Comparison of ENCODE assay signal across 1 cellular context in genomic region chr3:74124716-74125115, GRCh38.
TF ChIP-seq lines count a peak whose summit lies in the region.

No MANE protein-coding gene starts in this region.

TF ChIP-seq in H1, 55 proteins besides CTCF, POLR2A, EP300 and RAD21 (continued from another document):
- TF ChIP-seq CHD7 (IDR thresholded peaks at IDR 0.05; ENCODE audit: insufficient replicate concordance, low read length) (no peak), CEBPB (IDR thresholded peaks at IDR 0.05; ENCODE audit: low read depth, low read length) (no peak), SUZ12 (IDR thresholded peaks at IDR 0.05; ENCODE audit: low read length) (no peak), MAX (IDR thresholded peaks at IDR 0.05) (no peak), USF2 (IDR thresholded peaks at IDR 0.05; ENCODE audit: low read length) (no peak), ASH2L (IDR thresholded peaks at IDR 0.05; ENCODE audit: low read length) (no peak), SIRT6 (IDR thresholded peaks at IDR 0.05; ENCODE audit: low read length) (no peak), BCL11A (IDR thresholded peaks at IDR 0.05; ENCODE audit: low read depth in 2 of 2, low read length in 2 of 2) (no peak), YY1 (IDR thresholded peaks at IDR 0.05; ENCODE audit: low read depth, low read length) (no peak), BRCA1 (IDR thresholded peaks at IDR 0.05; ENCODE audit: low read depth, low read length) (no peak), GABPA (IDR thresholded peaks at IDR 0.05; ENCODE audit: borderline replicate concordance, insufficient read depth, low read length) (no peak)
TF ChIP-seq in H1: peak in this region for 0.
